8 cellular contexts compared by ENCODE assay signal in the genomic region with DNA sequence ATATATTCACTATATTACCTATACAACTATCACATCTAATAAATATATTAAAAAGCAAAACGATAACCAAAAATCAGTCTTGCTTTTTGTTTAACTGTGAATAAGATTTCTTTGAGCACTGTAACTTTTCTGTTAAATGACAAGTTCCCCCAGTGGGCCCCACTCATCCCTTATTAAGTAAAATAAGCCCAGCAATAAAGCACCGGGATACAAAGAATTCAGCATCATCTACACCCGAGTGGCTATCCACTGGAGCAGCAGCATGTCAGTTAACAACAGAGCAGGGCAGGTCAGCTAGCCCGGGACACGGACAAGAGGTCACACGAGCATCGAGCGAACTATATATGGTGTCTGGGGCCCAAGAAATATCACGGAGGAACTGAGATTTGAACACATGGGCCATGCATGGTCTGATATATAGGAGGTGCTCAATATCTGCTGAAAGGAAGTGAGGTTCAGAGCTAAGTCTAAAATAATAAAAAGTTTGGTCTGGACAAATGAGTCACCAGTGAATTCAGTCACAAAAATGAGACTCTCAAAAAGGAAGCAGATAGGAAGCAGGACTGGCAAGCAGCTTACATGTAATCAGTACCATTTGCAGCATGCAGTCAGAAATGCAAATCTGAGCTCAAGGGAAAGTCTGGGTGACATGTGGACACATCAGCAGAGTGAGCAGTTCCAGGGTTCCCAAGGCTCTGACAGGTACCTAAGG. TPM values are rescaled to one million over a fixed set of nuclear protein-coding genes. Genes with fewer than 3 reads are reported as not detected.
A peak's percentile ranks its signal among the peaks of the same experiment; 100 is the strongest.
DNase-seq lines count a peak whose midpoint lies in the region; ATAC-seq and TF ChIP-seq lines count a peak whose summit lies in the region.

No MANE protein-coding gene starts in this region.

- in situ Hi-C loops in astrocyte of the spinal cord (cut with HindIII; ENCODE audit: low sequenced_read_pairs), result no loop called here

- ATAC-seq in GM19438 (IDR thresholded peaks at IDR 0.05; ENCODE audit: low read depth, unreplicated experiment) (peak; percentile 53), HG03432 (IDR thresholded peaks at IDR 0.05; ENCODE audit: unreplicated experiment) (peak; percentile 54), gastroesophageal sphincter (no peak)

- WGBS in gastroesophageal sphincter (ENCODE audit: low coverage in 1 of 2), 2 donors, result 71 to 83% methylated on average over 6 to 8 of the region's 9 CpGs

- DNase-seq in Daoy (ENCODE audit: low read depth) (peak; percentile 37), astrocyte of the spinal cord (ENCODE audit: low read depth, low spot score) (peak; percentile 69), DMS153 (lab: John Stamatoyannopoulos, UW) (no peak), NCI-H524 treated with DMSO at 0.1 percent for 48 hours (lab: John Stamatoyannopoulos, UW) (no peak)
- no peak for DNase-seq in activated CD8-positive, alpha-beta memory T cell treated with anti-CD3 and anti-CD28 coated beads for 24 hours

- H3K36me3 ChIP-seq in gastroesophageal sphincter, result peaks cover 0 to 29% of the 10 kb centered on the region in 2 donors

- peaks cover 0 to 46% (median 7%) of the 10 kb centered on the region in 3 donors for H3K4me1 ChIP-seq in gastroesophageal sphincter

- no peak overlapping the region for H3K4me3 ChIP-seq in astrocyte of the spinal cord (ENCODE audit: low read depth, low read length)
- no peak overlapping the region for H3K4me3 ChIP-seq in gastroesophageal sphincter

- H3K9me3 ChIP-seq in gastroesophageal sphincter, result no peaks in the 10 kb centered on the region

- no peaks in the 10 kb centered on the region for H3K27me3 ChIP-seq in gastroesophageal sphincter

- TF ChIP-seq CTCF in astrocyte of the spinal cord (IDR thresholded peaks at IDR 0.05; ENCODE audit: low read depth, low read length) (no peak), gastroesophageal sphincter (IDR thresholded peaks at IDR 0.05) (no peak)

- H3K27ac ChIP-seq in gastroesophageal sphincter, result no peak overlapping the region

- no peak for TF ChIP-seq POLR2A in gastroesophageal sphincter (IDR thresholded peaks at IDR 0.05)

- TF ChIP-seq EP300 in gastroesophageal sphincter (IDR thresholded peaks at IDR 0.05), result no peak

RNA-seq across cellular contexts. Expression of gene ERCC6, which starts 4.1 kb away (rescaled TPM):
- total RNA-seq in Daoy (2014; rRNA removed; shearing (Covaris generic)), result 5.4 and 14.3 TPM in 2 replicates
- 10 to 100 TPM in 2 of 4 donors, 1 to 10 TPM in 2; 9.6 to 13.5 (median 11.0) TPM for total RNA-seq in gastroesophageal sphincter

Comparison
In these comparisons a context has a peak if more than half of its experiments do, and no peak if none do; other contexts are left out.
1. DNase-seq: peak in Daoy (single experiment) and astrocyte of the spinal cord (single experiment); none in DMS153 (single experiment), NCI-H524 treated with DMSO at 0.1 percent for 48 hours (single experiment) and activated CD8-positive, alpha-beta memory T cell treated with anti-CD3 and anti-CD28 coated beads for 24 hours (single experiment).